10 cellular contexts compared by ENCODE assay signal in genomic region chr14:55122441-55122986, GRCh38. TPM values are rescaled to one million over a fixed set of nuclear protein-coding genes. Genes with fewer than 3 reads are reported as not detected.
DNase-seq lines count a peak whose midpoint lies in the region; ATAC-seq and TF ChIP-seq lines count a peak whose summit lies in the region.
"Had no signal": no experiment of that assay in that cellular context is flagged by ENCODE, and none has a peak within 500 bp of the region (broad histone marks: within the 10 kb centered on the region; RNA-seq: fewer than 3 reads in every experiment).

No MANE protein-coding gene starts in this region.

- no peaks in the 10 kb centered on the region for H3K9me3 ChIP-seq in neuron (ENCODE audit: low read length)

- H3K27ac ChIP-seq in C4-2B (peak overlapping the region; percentile 96), dorsolateral prefrontal cortex (peak overlapping the region in 3 of 59 donors; percentile 12 to 41 (median 38))

- no peaks in the 10 kb centered on the region for H3K36me3 ChIP-seq in neuron (ENCODE audit: insufficient read depth, low read length)

- peak overlapping the region; percentile 31 for H2AFZ ChIP-seq in neuron (ENCODE audit: low read depth, low read length)

- H3K27me3 ChIP-seq in neuron (ENCODE audit: insufficient read depth, low read length) (no peaks in the 10 kb centered on the region), dorsolateral prefrontal cortex (no peaks in the 10 kb centered on the region)

- peak; percentile 42 for DNase-seq in NCI-H69 (lab: John Stamatoyannopoulos, UW)
- DNase-seq in central memory CD4-positive, alpha-beta T cell, result no peak
- no peak for DNase-seq in dorsolateral prefrontal cortex
- DNase-seq: activated naive CD4-positive, alpha-beta T cell treated with anti-CD3 and anti-CD28 coated beads, Interleukin-2, amount 10 ng/mL, durations not matched to agents 7 days and 5 days; RPMI8226 had no signal

- peaks cover 33% of the 10 kb centered on the region for H3K4me1 ChIP-seq in neuron (ENCODE audit: insufficient read depth, low read length)

- intact Hi-C loops in dorsolateral prefrontal cortex (cut with DNase I), result no loop called here

- TF ChIP-seq CTCF in C4-2B (conservative IDR thresholded peaks at IDR 0.05) (no peak), dorsolateral prefrontal cortex (IDR thresholded peaks at IDR 0.05 in 54 of 56, conservative IDR thresholded peaks at IDR 0.05 in 2 of 56; ENCODE audit: low read depth in 1 of 56, partially characterized antibody in 56 of 56) (no peak)

- H3K4me3 ChIP-seq in neuron (ENCODE audit: low read length) (no peak overlapping the region), dorsolateral prefrontal cortex (no peak overlapping the region)

- peak; percentile 78 for ATAC-seq in esophagus mucosa
- ATAC-seq in GM19035 (IDR thresholded peaks at IDR 0.05; ENCODE audit: unreplicated experiment), result no peak
- no peak for ATAC-seq in HG02884 (IDR thresholded peaks at IDR 0.05; ENCODE audit: unreplicated experiment)

RNA-seq across cellular contexts. Expression of gene LGALS3, which starts 6.5 kb away (rescaled TPM):
- total RNA-seq in esophagus mucosa, result 211 TPM
- total RNA-seq in dorsolateral prefrontal cortex, result 100 to 1,000 TPM in 4 of 120 experiments, 10 to 100 TPM in 116; 16.6 to 109 (median 36.7) TPM
